In the genomic region with DNA sequence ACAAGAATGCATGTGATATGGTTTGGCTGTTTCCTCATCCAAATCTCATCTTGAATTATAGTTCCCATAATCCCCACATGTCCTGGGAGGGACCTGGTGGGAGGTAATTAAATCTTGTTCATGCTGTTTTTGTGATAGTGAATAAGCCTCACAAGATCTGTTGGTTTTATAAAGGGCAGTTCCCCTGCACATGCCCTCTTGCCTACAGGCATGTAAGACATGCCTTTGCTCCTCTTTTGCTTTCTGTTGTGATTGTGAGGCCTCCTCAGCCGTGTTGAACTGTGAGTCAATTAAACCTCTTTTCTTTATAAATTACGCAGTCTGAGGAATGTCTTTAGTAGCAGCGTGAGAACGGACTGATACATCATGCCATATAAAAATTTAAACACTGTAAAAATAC, we compare ENCODE assay signal across 25 cellular contexts.
"Had no signal": no experiment of that assay in that cellular context is flagged by ENCODE, and none has a peak within 500 bp of the region (broad histone marks: within the 10 kb centered on the region; RNA-seq: fewer than 3 reads in every experiment).

No MANE protein-coding gene starts in this region.

- H3K9me3 ChIP-seq: ovary, psoas muscle, right lobe of liver, sigmoid colon, stomach, thoracic aorta, thyroid gland, tibial nerve, upper lobe of left lung, vagina had no signal

- H3K36me3 ChIP-seq: ovary, right lobe of liver, sigmoid colon, stomach, thoracic aorta, thyroid gland, tibial nerve, upper lobe of left lung, vagina had no signal

- ATAC-seq: natural killer cell treated with Interleukin-12 subunit alpha and Interleukin-12 subunit beta and Interleukin-15 and Interleukin-18, amount 100 ng/mL, for 72 hours; psoas muscle; right cardiac atrium; right lobe of liver; stimulated activated effector memory CD8-positive, alpha-beta T cell treated with anti-CD3 and anti-CD28 coated beads, Interleukin-12 subunit alpha, Interleukin-12 subunit beta, amount 100 ng/mL, for 72 hours; stimulated activated naive B cell treated with anti-CD40 and anti-IgM and Interleukin-4, amounts not matched to agents 10 μg/mL and 1 μg/mL and 100 μg/mL, for 72 hours had no signal

- H3K4me1 ChIP-seq: parathyroid adenoma, psoas muscle, right lobe of liver, sigmoid colon, stomach, thyroid gland, tibial nerve, upper lobe of left lung, vagina had no signal

- H3K79me2 ChIP-seq: parathyroid adenoma had no signal

- H3K27ac ChIP-seq: ovary, parathyroid adenoma, psoas muscle, right lobe of liver, sigmoid colon, stomach, thoracic aorta, thyroid gland, tibial nerve, upper lobe of left lung, vagina had no signal

- H3K27me3 ChIP-seq: ovary, right lobe of liver, sigmoid colon, stomach, thyroid gland, tibial nerve, upper lobe of left lung, vagina had no signal

- H3K4me3 ChIP-seq: ovary, psoas muscle, right lobe of liver, sigmoid colon, stomach, thoracic aorta, thyroid gland, tibial nerve, upper lobe of left lung, vagina had no signal

- H2AFZ ChIP-seq: parathyroid adenoma had no signal

- DNase-seq: nephron progenitor cell; occipital lobe; ovary; posterior cingulate gyrus; psoas muscle; right cardiac atrium; right lobe of liver; sigmoid colon; small intestine; stimulated activated CD4-positive, alpha-beta T cell treated with anti-CD3 and anti-CD28 coated beads, Interleukin-15, amount 100 ng/mL, for 24 hours; stimulated activated CD4-positive, alpha-beta T cell treated with anti-CD3 and anti-CD28 coated beads, Interleukin-2, amount 100 ng/mL, for 24 hours; stimulated activated CD4-positive, alpha-beta T cell treated with anti-CD3 and anti-CD28 coated beads, Interleukin-2, amount 100 ng/mL, for 48 hours; stimulated activated CD4-positive, alpha-beta T cell treated with anti-CD3 and anti-CD28 coated beads, Interleukin-4, amount 100 ng/mL, for 24 hours; stimulated activated naive B cell treated with anti-CD40 and anti-IgM and Interleukin-4, amounts not matched to agents 10 μg/mL and 1 μg/mL and 100 μg/mL, for 72 hours; stimulated activated naive CD4-positive, alpha-beta T cell treated with Interleukin-2 at 50 U/mL for 16 hours; stomach; thyroid gland; trophoblast cell; upper lobe of left lung had no signal
